ENCODE assay signal across 8 cellular contexts in genomic region chr1:31815752-31816484, GRCh38. TPM values are rescaled to one million over a fixed set of nuclear protein-coding genes. Genes with fewer than 3 reads are reported as not detected.
DNase-seq lines count a peak whose midpoint lies in the region; ATAC-seq and TF ChIP-seq lines count a peak whose summit lies in the region.

TSS of gene SPOCD1 (minus strand) at chr1:31816022. CDS start at chr1:31815333, 689 bp downstream.

- peak; percentile 90 to 96 (median 95) for TF ChIP-seq CTCF in HCT116 (IDR thresholded peaks at IDR 0.05 in 2 of 3, conservative IDR thresholded peaks at IDR 0.05 in 1 of 3; ENCODE audit: borderline replicate concordance in 1 of 3, insufficient read depth in 1 of 3, low read depth in 2 of 3, low read length in 2 of 3)
- TF ChIP-seq CTCF in PC-3 (conservative IDR thresholded peaks at IDR 0.05; ENCODE audit: low read depth, low read length) = peak; percentile 92
- TF ChIP-seq CTCF in nephron progenitor cell (IDR thresholded peaks at IDR 0.05) = peak; percentile 89

- H4K20me1 ChIP-seq in HCT116 (ENCODE audit: insufficient read depth) (no peaks in the 10 kb centered on the region), PC-3 (ENCODE audit: low read length) (no peaks in the 10 kb centered on the region)

- peaks cover 11% of the 10 kb centered on the region for H3K27me3 Mint-ChIP-seq in nephron progenitor cell (ENCODE audit: low read depth, poor library complexity)

- H3F3A ChIP-seq in PC-3 (ENCODE audit: low read length, unreplicated experiment) = no peaks in the 10 kb centered on the region

- H3K4me1 ChIP-seq in HCT116 (ENCODE audit: control insufficient read depth in 1 of 2, insufficient read depth in 2 of 2, low read length in 2 of 2) (peaks cover 3 to 12% of the 10 kb centered on the region in 2 experiments; a peak in 3 of 4 replicates), PC-3 (ENCODE audit: insufficient read depth, low read length) (no peaks in the 10 kb centered on the region)

- TF ChIP-seq POLR2A in HCT116 (IDR thresholded peaks at IDR 0.05; ENCODE audit: borderline replicate concordance, extremely low read depth, insufficient read depth, insufficient read length) = peak; percentile 36

- H3K36me3 ChIP-seq in HCT116 (ENCODE audit: control insufficient read depth in 1 of 2, insufficient read depth in 2 of 2, low read length in 2 of 2) (no peaks in the 10 kb centered on the region), PC-3 (ENCODE audit: low read depth, low read length) (no peaks in the 10 kb centered on the region)

- peak; percentile 96 for TF ChIP-seq RAD21 in HCT116 (IDR thresholded peaks at IDR 0.05; ENCODE audit: low read depth)

- H3K79me2 ChIP-seq in HCT116 (ENCODE audit: insufficient read depth, low read length) = no peaks in the 10 kb centered on the region
- no peaks in the 10 kb centered on the region for H3K79me2 ChIP-seq in PC-3 (ENCODE audit: low read length)

- H3K4me3 Mint-ChIP-seq in nephron progenitor cell = peak within 1 kb of the TSS; percentile 69

- no peaks in the 10 kb centered on the region for H3K36me3 Mint-ChIP-seq in nephron progenitor cell (ENCODE audit: low read depth)

- ATAC-seq in HCT116 (peak; percentile 97), PC-3 (peak; percentile 92), HG03045 (IDR thresholded peaks at IDR 0.05; ENCODE audit: unreplicated experiment) (no peak)

- BruUV-seq in HCT116 (replicated peaks; lab: Mats Ljungman, UMichigan) = no TSS peak
- BruUV-seq in PC-3 (replicated peaks; lab: Mats Ljungman, UMichigan) = no TSS peak

- H3K27ac Mint-ChIP-seq in nephron progenitor cell = no peak within 1 kb of the TSS

- CTCF ChIA-PET in HCT116 (lab: Charles Lee) (interaction anchor here (0.6 to 3.3 kb wide), 15 partner anchors 10 to 171 kb away, joined by 3 to 23 read pairs (median 4); partner anchors contain the start of gene PEF1), PC-3 (lab: Charles Lee) (interaction anchor here (0.6 to 0.7 kb wide), 4 partner anchors 148 to 1605 kb away, joined by 3 to 5 read pairs (median 4); no protein-coding TSS in a partner anchor)

- RAD21 ChIA-PET in HCT116 (lab: Charles Lee; ENCODE audit: low non-redundant PET in 1 of 2, low total read pairs in 2 of 2, uncharacterized antibody in 2 of 2, unreplicated experiment in 2 of 2) = interaction anchor here (0.6 to 1.5 kb wide), 3 partner anchors 19 to 148 kb away, joined by 3 to 5 read pairs (median 3); no protein-coding TSS in a partner anchor

- H3K9me2 ChIP-seq in HCT116 (ENCODE audit: insufficient read depth) = no peaks in the 10 kb centered on the region
- no peaks in the 10 kb centered on the region for H3K9me2 ChIP-seq in PC-3 (replicated peaks; ENCODE audit: low read length)

- peaks cover 5% of the 10 kb centered on the region for H3K4me1 Mint-ChIP-seq in nephron progenitor cell

- intact Hi-C loops in HCT116 (cut with micrococcal nuclease) = loop anchor here (1.0 to 10.0 kb wide), 3 partner anchors 148 to 249 kb away; no protein-coding TSS in a partner anchor
- intact Hi-C loops in PC-3 (cut with micrococcal nuclease) = loop anchor here (5.0 to 10.0 kb wide), 2 partner anchors 119 to 146 kb away; partner anchors contain the start of gene PTP4A2

- no peaks in the 10 kb centered on the region for H3K9me3 ChIP-seq in HCT116 (ENCODE audit: control insufficient read depth in 1 of 2, insufficient read depth in 1 of 2, low read depth in 1 of 2, low read length in 2 of 2)
- no peaks in the 10 kb centered on the region for H3K9me3 ChIP-seq in PC-3 (ENCODE audit: low read length)

- POLR2A ChIA-PET in HCT116 (lab: Charles Lee) (interaction anchor here (0.9 kb wide), 1 partner anchor 162 kb away, joined by 3 read pairs; no protein-coding TSS in a partner anchor), PC-3 (lab: Charles Lee; ENCODE audit: unreplicated experiment) (no interaction called here)

- H3K9ac ChIP-seq in HCT116 (ENCODE audit: low read length) = peak within 1 kb of the TSS; percentile 53
- no peak within 1 kb of the TSS for H3K9ac ChIP-seq in PC-3 (ENCODE audit: low read length)

- no peaks in the 10 kb centered on the region for H3K9me3 Mint-ChIP-seq in nephron progenitor cell

- H3K27ac ChIP-seq in HCT116 (ENCODE audit: low read depth, low read length) (no peak within 1 kb of the TSS; the same call in 1 of the 2 replicates), PC-3 (ENCODE audit: low read length) (no peak within 1 kb of the TSS)

- peak; percentile 71 to 73 for DNase-seq in AML-193 (lab: John Stamatoyannopoulos, UW)
- DNase-seq in HCT116 (ENCODE audit: low read depth, low spot score) = peak; percentile 83
- DNase-seq in PC-3 = peak; percentile 86
- peak; percentile 88 for DNase-seq in activated T-cell treated with anti-CD3 and anti-CD28 coated beads, Interleukin-2, amount 50 U/mL, for 1 hour
- peak; percentile 73 for DNase-seq in fibroblast of gingiva (ENCODE audit: low read depth)
- DNase-seq in nephron progenitor cell = peak; percentile 85
- peak; percentile 66 for DNase-seq in stromal cell of bone marrow (ENCODE audit: low read depth)

- peak within 1 kb of the TSS; percentile 81 for H3K4me2 ChIP-seq in HCT116 (ENCODE audit: low read length)
- peak within 1 kb of the TSS; percentile 49; the same call in 1 of the 2 replicates for H3K4me2 ChIP-seq in PC-3 (ENCODE audit: low read length)

- H2AFZ ChIP-seq in HCT116 (ENCODE audit: low read depth, low read length, poor library complexity, severe bottlenecking) (no peak within 1 kb of the TSS), PC-3 (ENCODE audit: low read length) (peak within 1 kb of the TSS; percentile 84)

- H3K27me3 ChIP-seq in HCT116 (ENCODE audit: insufficient read depth, low read length) (no peaks in the 10 kb centered on the region), PC-3 (ENCODE audit: low read length) (no peaks in the 10 kb centered on the region)

- peak within 1 kb of the TSS; percentile 54 to 60 for H3K4me3 ChIP-seq in HCT116 (replicated peaks in 1 of 2; ENCODE audit: low read depth in 1 of 2, low read length in 2 of 2)
- H3K4me3 ChIP-seq in PC-3 (ENCODE audit: low read length) = peak within 1 kb of the TSS; percentile 38; the same call in 1 of the 2 replicates

TF ChIP-seq in HCT116, 20 proteins besides CTCF, POLR2A, EP300 and RAD21 (continues in another document):
- TF ChIP-seq CBX3 (IDR thresholded peaks at IDR 0.05; ENCODE audit: low read depth) (peak; percentile 97), ZFX (IDR thresholded peaks at IDR 0.05) (no peak), EZH2 (IDR thresholded peaks at IDR 0.05) (no peak), SIN3A (IDR thresholded peaks at IDR 0.05; ENCODE audit: low read depth) (no peak), ELF1 (IDR thresholded peaks at IDR 0.05; ENCODE audit: borderline replicate concordance, low read depth) (no peak), FOSL1 (IDR thresholded peaks at IDR 0.05; ENCODE audit: low read depth) (no peak), REST (IDR thresholded peaks at IDR 0.05; ENCODE audit: low read depth) (no peak), TCF7L2 (IDR thresholded peaks at IDR 0.05; ENCODE audit: borderline replicate concordance, extremely low read depth, insufficient read depth, insufficient read length) (no peak), JUND (IDR thresholded peaks at IDR 0.05) (no peak), YY1 (IDR thresholded peaks at IDR 0.05; ENCODE audit: extremely low read depth, insufficient replicate concordance, low read depth, low read length) (peak; percentile 50), POLR2AphosphoS5 (IDR thresholded peaks at IDR 0.05; ENCODE audit: low read depth, low read length) (peak; percentile 82), SRF (IDR thresholded peaks at IDR 0.05; ENCODE audit: low read depth) (no peak), EZH2phosphoT487 (IDR thresholded peaks at IDR 0.05; ENCODE audit: borderline replicate concordance) (no peak)
- TF ChIP-seq, protein P1, sequence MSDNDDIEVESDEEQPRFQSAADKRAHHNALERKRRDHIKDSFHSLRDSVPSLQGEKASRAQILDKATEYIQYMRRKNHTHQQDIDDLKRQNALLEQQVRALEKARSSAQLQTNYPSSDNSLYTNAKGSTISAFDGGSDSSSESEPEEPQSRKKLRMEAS (IDR thresholded peaks at IDR 0.05) = peak; percentile 86

RNA-seq across cellular contexts. Expression of gene SPOCD1, which starts in this region (rescaled TPM):
- total RNA-seq in HCT116 (2021; ENCODE audit: unreplicated experiment) = 5.0 TPM
- 3.0 and 3.5 TPM in 2 replicates for polyA plus RNA-seq in HCT116 (2012)
- total RNA-seq in PC-3 (2014; rRNA removed) = 4.1 and 5.4 TPM in 2 replicates
